8 cellular contexts compared by ENCODE assay signal in the genomic region with DNA sequence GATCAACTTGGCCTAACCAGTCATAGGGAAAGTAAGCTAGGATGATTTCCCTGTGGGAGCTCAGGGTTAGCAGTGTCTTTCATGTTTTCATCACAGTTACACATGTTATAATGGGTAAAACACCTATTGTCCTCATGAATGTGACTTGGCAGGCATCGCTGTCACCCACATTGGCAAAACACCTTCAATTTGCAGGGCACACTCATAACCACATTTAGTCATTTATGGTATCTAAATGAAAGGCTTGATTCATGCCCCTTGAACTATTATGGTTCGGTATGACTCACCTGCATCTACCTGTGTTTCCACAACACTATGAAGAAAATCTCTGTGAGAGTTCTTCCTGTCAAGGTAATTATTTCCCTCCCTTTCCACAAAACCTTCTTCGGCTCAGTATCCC. TPM values are rescaled to one million over a fixed set of nuclear protein-coding genes. Genes with fewer than 3 reads are reported as not detected.
DNase-seq lines count a peak whose midpoint lies in the region; ATAC-seq lines count a peak whose summit lies in the region.

No MANE protein-coding gene starts in this region.

- H3K9me3 Mint-ChIP-seq in activated T-cell treated with anti-CD3 and anti-CD28 coated beads, Interleukin-2, amount 50 U/mL, for 72 hours: no peaks in the 10 kb centered on the region
- H3K9me3 Mint-ChIP-seq in activated T-helper 1 cell treated with anti-CD3 and anti-CD28 coated beads, Interleukin-12 subunit alpha, Interleukin-12 subunit beta, Interleukin-2, Interleukin-4 antibody, amounts not matched to agents 30 ng/mL and 10 ng/mL and 1 ng/mL, durations not matched to agents 14 hours and 24 hours and 36 hours: no peaks in the 10 kb centered on the region

- no peaks in the 10 kb centered on the region for H3K27me3 ChIP-seq in mesendoderm (ENCODE audit: insufficient read depth, low read length, poor library complexity)

- no peak overlapping the region for H2BK5ac ChIP-seq in mesendoderm (ENCODE audit: low read length)

- WGBS in mesendoderm (ENCODE audit: extremely low coverage, insufficient coverage, low lambda C conversion rate): no CpG with 5 or more reads among the region's 3 CpGs

- no peak overlapping the region for H3K4ac ChIP-seq in mesendoderm (ENCODE audit: low read depth, low read length)

- no peak overlapping the region for H2AK5ac ChIP-seq in mesendoderm (ENCODE audit: low read length)

- H3K18ac ChIP-seq in mesendoderm (ENCODE audit: low read length): no peak overlapping the region

- no peak overlapping the region for H3K23ac ChIP-seq in mesendoderm (ENCODE audit: low read length)

- peak; percentile 91 to 95 for ATAC-seq in activated CD4-positive, CD25-positive, alpha-beta regulatory T cell treated with anti-CD3 and anti-CD28 coated beads, Interleukin-2, amount 50 U/mL, for 24 hours
- ATAC-seq in HG03097 (IDR thresholded peaks at IDR 0.05; ENCODE audit: low FRiP score, unreplicated experiment): peak; percentile 51
- peak; percentile 97 to 98 for ATAC-seq in activated T-cell treated with anti-CD3 and anti-CD28 coated beads, Interleukin-2, amount 50 U/mL, for 72 hours (replicated peaks in 1 of 2)

- H3K27ac ChIP-seq in mesendoderm (ENCODE audit: low read depth, low read length): no peak overlapping the region

- H3K4me2 ChIP-seq in mesendoderm (ENCODE audit: low read length): no peak overlapping the region

- H2BK15ac ChIP-seq in mesendoderm (replicated peaks; ENCODE audit: low read depth): no peak overlapping the region

- intact Hi-C loops in activated T-helper 1 cell treated with anti-CD3 and anti-CD28 coated beads, Interleukin-12 subunit alpha, Interleukin-12 subunit beta, Interleukin-2, Interleukin-4 antibody, amounts not matched to agents 30 ng/mL and 10 ng/mL and 1 ng/mL, durations not matched to agents 14 hours and 24 hours and 36 hours (cut with micrococcal nuclease): loop anchor here (1.0 kb wide), 1 partner anchor 86 kb away; no protein-coding TSS in a partner anchor

- DNase-seq in activated CD4-positive, CD25-positive, alpha-beta regulatory T cell (lab: John Stamatoyannopoulos, UW): no peak
- DNase-seq in activated T-cell treated with anti-CD3 and anti-CD28 coated beads, Interleukin-2, amount 50 U/mL, for 72 hours: peak; percentile 56 to 73
- peak; percentile 49 for DNase-seq in stimulated activated CD8-positive, alpha-beta memory T cell treated with anti-CD3 and anti-CD28 coated beads, Interleukin-4, amount 100 ng/mL, for 48 hours
- DNase-seq in mesendoderm (no peak), hepatic stellate cell (ENCODE audit: low spot score) (no peak)
- no peak for DNase-seq in activated T-helper 1 cell treated with anti-CD3 and anti-CD28 coated beads, Interleukin-12 subunit alpha, Interleukin-12 subunit beta, Interleukin-2, Interleukin-4 antibody, amounts not matched to agents 30 ng/mL and 10 ng/mL and 1 ng/mL, durations not matched to agents 14 hours and 24 hours and 36 hours (ENCODE audit: low spot score)

- peaks cover 46% of the 10 kb centered on the region for H3K27me3 Mint-ChIP-seq in activated T-cell treated with anti-CD3 and anti-CD28 coated beads, Interleukin-2, amount 50 U/mL, for 72 hours (ENCODE audit: low read depth)
- peaks cover 14% of the 10 kb centered on the region for H3K27me3 Mint-ChIP-seq in activated T-helper 1 cell treated with anti-CD3 and anti-CD28 coated beads, Interleukin-12 subunit alpha, Interleukin-12 subunit beta, Interleukin-2, Interleukin-4 antibody, amounts not matched to agents 30 ng/mL and 10 ng/mL and 1 ng/mL, durations not matched to agents 14 hours and 24 hours and 36 hours (ENCODE audit: insufficient read depth)

- H3K4me3 Mint-ChIP-seq in activated T-cell treated with anti-CD3 and anti-CD28 coated beads, Interleukin-2, amount 50 U/mL, for 72 hours: peak overlapping the region; percentile 43 to 59
- no peak overlapping the region for H3K4me3 Mint-ChIP-seq in activated T-helper 1 cell treated with anti-CD3 and anti-CD28 coated beads, Interleukin-12 subunit alpha, Interleukin-12 subunit beta, Interleukin-2, Interleukin-4 antibody, amounts not matched to agents 30 ng/mL and 10 ng/mL and 1 ng/mL, durations not matched to agents 14 hours and 24 hours and 36 hours

- H2BK120ac ChIP-seq in mesendoderm (ENCODE audit: low read depth, low read length): no peak overlapping the region

- peak overlapping the region; percentile 22 for H3K27ac Mint-ChIP-seq in activated T-cell treated with anti-CD3 and anti-CD28 coated beads, Interleukin-2, amount 50 U/mL, for 72 hours
- H3K27ac Mint-ChIP-seq in activated T-helper 1 cell treated with anti-CD3 and anti-CD28 coated beads, Interleukin-12 subunit alpha, Interleukin-12 subunit beta, Interleukin-2, Interleukin-4 antibody, amounts not matched to agents 30 ng/mL and 10 ng/mL and 1 ng/mL, durations not matched to agents 14 hours and 24 hours and 36 hours: no peak overlapping the region

- no peaks in the 10 kb centered on the region for H3K79me2 ChIP-seq in mesendoderm (ENCODE audit: control insufficient read depth, insufficient read depth, low read length)

- no peak overlapping the region for H3K4me3 ChIP-seq in mesendoderm (ENCODE audit: low read length)

- H3K56ac ChIP-seq in mesendoderm (ENCODE audit: low read length): no peak overlapping the region

- no peak overlapping the region for H4K5ac ChIP-seq in mesendoderm (ENCODE audit: low read length)

- peaks cover 15% of the 10 kb centered on the region for H3K4me1 Mint-ChIP-seq in activated T-cell treated with anti-CD3 and anti-CD28 coated beads, Interleukin-2, amount 50 U/mL, for 72 hours (ENCODE audit: low read depth)
- no peaks in the 10 kb centered on the region for H3K4me1 Mint-ChIP-seq in activated T-helper 1 cell treated with anti-CD3 and anti-CD28 coated beads, Interleukin-12 subunit alpha, Interleukin-12 subunit beta, Interleukin-2, Interleukin-4 antibody, amounts not matched to agents 30 ng/mL and 10 ng/mL and 1 ng/mL, durations not matched to agents 14 hours and 24 hours and 36 hours (ENCODE audit: low read depth)

- no peaks in the 10 kb centered on the region for H3K36me3 ChIP-seq in mesendoderm (ENCODE audit: control insufficient read depth, insufficient read depth, low read length)

- H3K79me1 ChIP-seq in mesendoderm (ENCODE audit: low read length): no peaks in the 10 kb centered on the region

- H3K9ac ChIP-seq in mesendoderm (ENCODE audit: low read length): no peak overlapping the region

- H4K8ac ChIP-seq in mesendoderm (ENCODE audit: low read depth, low read length): no peak overlapping the region

- no peaks in the 10 kb centered on the region for H3K4me1 ChIP-seq in mesendoderm (ENCODE audit: control insufficient read depth, low read depth, low read length)

- H3K36me3 Mint-ChIP-seq in activated T-cell treated with anti-CD3 and anti-CD28 coated beads, Interleukin-2, amount 50 U/mL, for 72 hours (ENCODE audit: insufficient read depth in 2 of 2): no peaks in the 10 kb centered on the region
- no peaks in the 10 kb centered on the region for H3K36me3 Mint-ChIP-seq in activated T-helper 1 cell treated with anti-CD3 and anti-CD28 coated beads, Interleukin-12 subunit alpha, Interleukin-12 subunit beta, Interleukin-2, Interleukin-4 antibody, amounts not matched to agents 30 ng/mL and 10 ng/mL and 1 ng/mL, durations not matched to agents 14 hours and 24 hours and 36 hours (ENCODE audit: low read depth)

RNA-seq across cellular contexts. Expression of gene FRK, which starts 49.2 kb away (rescaled TPM):
- under 1 TPM; 0.02 to 0.05 TPM for total RNA-seq in activated T-cell treated with anti-CD3 and anti-CD28 coated beads, Interleukin-2, amount 50 U/mL, for 72 hours
- polyA plus RNA-seq in mesendoderm (2013, experiment 1 of 2): 0.06 TPM
- 0.04 TPM for polyA plus RNA-seq in mesendoderm (2013, experiment 2 of 2)
- 0.02 TPM in 1 of 2 replicates, not detected in the other for total RNA-seq in activated T-helper 1 cell treated with anti-CD3 and anti-CD28 coated beads, Interleukin-12 subunit alpha, Interleukin-12 subunit beta, Interleukin-2, Interleukin-4 antibody, amounts not matched to agents 30 ng/mL and 10 ng/mL and 1 ng/mL, durations not matched to agents 14 hours and 24 hours and 36 hours

Comparison
In these comparisons a context has a peak if more than half of its experiments do, and no peak if none do; other contexts are left out.
1. DNase-seq: peak in activated T-cell treated with anti-CD3 and anti-CD28 coated beads, Interleukin-2, amount 50 U/mL, for 72 hours (2 of 2) and stimulated activated CD8-positive, alpha-beta memory T cell treated with anti-CD3 and anti-CD28 coated beads, Interleukin-4, amount 100 ng/mL, for 48 hours (single experiment); none in activated CD4-positive, CD25-positive, alpha-beta regulatory T cell (0 of 4), mesendoderm (single experiment), activated T-helper 1 cell treated with anti-CD3 and anti-CD28 coated beads, Interleukin-12 subunit alpha, Interleukin-12 subunit beta, Interleukin-2, Interleukin-4 antibody, amounts not matched to agents 30 ng/mL and 10 ng/mL and 1 ng/mL, durations not matched to agents 14 hours and 24 hours and 36 hours (single experiment) and hepatic stellate cell (single experiment).
2. Peak in every context shown above with its lines, with median percentiles within 50 percentile points of each other: ATAC-seq.